2 cellular contexts compared by ENCODE assay signal in the genomic region with DNA sequence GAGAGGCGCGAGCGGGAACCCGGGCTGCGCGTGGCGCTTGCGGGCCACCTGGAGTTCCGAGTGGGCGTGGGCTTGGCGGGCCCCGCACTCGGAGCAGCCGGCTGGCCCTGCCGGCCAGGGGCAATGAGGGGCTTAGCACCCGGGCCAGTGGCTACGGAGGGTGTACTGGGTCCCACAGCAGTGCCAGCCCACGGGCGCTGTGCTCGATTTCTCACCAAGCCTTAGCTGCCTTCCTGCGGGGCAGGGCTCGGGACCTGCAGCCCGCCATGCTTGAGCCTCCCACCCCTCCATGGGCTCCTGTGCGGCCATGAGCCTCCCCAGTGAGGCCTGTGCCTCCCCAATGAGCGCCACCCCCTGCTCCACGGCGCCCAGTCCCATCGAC. TPM values are rescaled to one million over a fixed set of nuclear protein-coding genes. Genes with fewer than 3 reads are reported as not detected.
"Had no signal": no experiment of that assay in that cellular context is flagged by ENCODE, and none has a peak within 500 bp of the region (broad histone marks: within the 10 kb centered on the region; RNA-seq: fewer than 3 reads in every experiment).

No MANE protein-coding gene starts in this region.

RNA-seq across cellular contexts. Expression of gene DNAI1, which starts 20.7 kb away (rescaled TPM):
- total RNA-seq: GM23248, HFFc6 had no signal
- polyA plus RNA-seq: GM23248 had no signal
